8 cellular contexts compared by ENCODE assay signal in genomic region chr14:74251546-74252030, GRCh38. TPM values are rescaled to one million over a fixed set of nuclear protein-coding genes. Genes with fewer than 3 reads are reported as not detected.
A peak's percentile ranks its signal among the peaks of the same experiment; 100 is the strongest.
DNase-seq lines count a peak whose midpoint lies in the region; ATAC-seq and TF ChIP-seq lines count a peak whose summit lies in the region.

No MANE protein-coding gene starts in this region.

- H4K20me1 ChIP-seq in KMS-11 (ENCODE audit: insufficient read depth), result no peaks in the 10 kb centered on the region

- H3K9me3 Mint-ChIP-seq in CD8-positive, alpha-beta T cell, result no peaks in the 10 kb centered on the region
- no peaks in the 10 kb centered on the region for H3K9me3 Mint-ChIP-seq in activated T-helper 1 cell treated with anti-CD3 and anti-CD28 coated beads, Interleukin-12 subunit alpha, Interleukin-12 subunit beta, Interleukin-2, Interleukin-4 antibody, amounts not matched to agents 30 ng/mL and 10 ng/mL and 1 ng/mL, durations not matched to agents 14 hours and 24 hours and 36 hours

- no peaks in the 10 kb centered on the region for H3K27me3 ChIP-seq in CD8-positive, alpha-beta T cell (ENCODE audit: insufficient read depth, low read length)
- H3K27me3 ChIP-seq in KMS-11 (ENCODE audit: insufficient read depth, low read depth), result no peaks in the 10 kb centered on the region

- no peaks in the 10 kb centered on the region for H3K36me3 Mint-ChIP-seq in CD8-positive, alpha-beta T cell
- H3K36me3 Mint-ChIP-seq in activated T-helper 1 cell treated with anti-CD3 and anti-CD28 coated beads, Interleukin-12 subunit alpha, Interleukin-12 subunit beta, Interleukin-2, Interleukin-4 antibody, amounts not matched to agents 30 ng/mL and 10 ng/mL and 1 ng/mL, durations not matched to agents 14 hours and 24 hours and 36 hours (ENCODE audit: low read depth), result no peaks in the 10 kb centered on the region

- peak; percentile 91 for TF ChIP-seq CTCF in CD8-positive, alpha-beta T cell (IDR thresholded peaks at IDR 0.05)
- TF ChIP-seq CTCF in KMS-11 (conservative IDR thresholded peaks at IDR 0.05; ENCODE audit: low read depth, low read length) (peak; percentile 79), fibroblast of the aortic adventitia (IDR thresholded peaks at IDR 0.05; ENCODE audit: insufficient read depth, low read length) (peak; percentile 91)

- H3K79me2 ChIP-seq in KMS-11 (ENCODE audit: insufficient read depth, low read depth), result no peaks in the 10 kb centered on the region

- ATAC-seq in CD8-positive, alpha-beta T cell, result peak; percentile 100
- ATAC-seq in GM21367 (IDR thresholded peaks at IDR 0.05; ENCODE audit: unreplicated experiment), result peak; percentile 65

- H3K27me3 Mint-ChIP-seq in CD8-positive, alpha-beta T cell (ENCODE audit: low read depth), result peaks cover 32% of the 10 kb centered on the region
- H3K27me3 Mint-ChIP-seq in activated T-helper 1 cell treated with anti-CD3 and anti-CD28 coated beads, Interleukin-12 subunit alpha, Interleukin-12 subunit beta, Interleukin-2, Interleukin-4 antibody, amounts not matched to agents 30 ng/mL and 10 ng/mL and 1 ng/mL, durations not matched to agents 14 hours and 24 hours and 36 hours (ENCODE audit: insufficient read depth), result peaks cover 31% of the 10 kb centered on the region

- intact Hi-C loops in CD8-positive, alpha-beta T cell (cut with DNase I, micrococcal nuclease), result loop anchor here (1.0 to 10.0 kb wide), 3 partner anchors 34 to 237 kb away; partner anchors contain the start of genes BBOF1 (in 1 of the 2) and ENTPD5 (in 1 of the 2)
- intact Hi-C loops in activated T-helper 1 cell treated with anti-CD3 and anti-CD28 coated beads, Interleukin-12 subunit alpha, Interleukin-12 subunit beta, Interleukin-2, Interleukin-4 antibody, amounts not matched to agents 30 ng/mL and 10 ng/mL and 1 ng/mL, durations not matched to agents 14 hours and 24 hours and 36 hours (cut with micrococcal nuclease), result loop anchor here (1.0 kb wide), 2 partner anchors 34 to 140 kb away; no protein-coding TSS in a partner anchor

- no peaks in the 10 kb centered on the region for H3K36me3 ChIP-seq in CD8-positive, alpha-beta T cell (ENCODE audit: insufficient read depth, low read length)
- no peaks in the 10 kb centered on the region for H3K36me3 ChIP-seq in KMS-11 (ENCODE audit: insufficient read depth)

- no peak overlapping the region for H3K4me3 ChIP-seq in CD8-positive, alpha-beta T cell (ENCODE audit: low read depth, low read length)
- no peak overlapping the region for H3K4me3 ChIP-seq in KMS-11 (IDR thresholded peaks at IDR 0.05; ENCODE audit: insufficient read depth, low read depth, low read length)
- H3K4me3 ChIP-seq in fibroblast of the aortic adventitia (ENCODE audit: low read depth, low read length), result peak overlapping the region; percentile 53

- peak overlapping the region; percentile 53; the same call in 1 of the 2 replicates for H3K9ac ChIP-seq in KMS-11

- H3K27ac Mint-ChIP-seq in CD8-positive, alpha-beta T cell, result no peak overlapping the region
- no peak overlapping the region for H3K27ac Mint-ChIP-seq in activated T-helper 1 cell treated with anti-CD3 and anti-CD28 coated beads, Interleukin-12 subunit alpha, Interleukin-12 subunit beta, Interleukin-2, Interleukin-4 antibody, amounts not matched to agents 30 ng/mL and 10 ng/mL and 1 ng/mL, durations not matched to agents 14 hours and 24 hours and 36 hours

- CTCF ChIA-PET in CD8-positive, alpha-beta T cell (lab: Charles Lee), result interaction anchor here (0.6 to 3.5 kb wide), 18 partner anchors 9 to 471 kb away, joined by 3 to 16 read pairs (median 3); partner anchors contain the start of gene VSX2

- H3K4me3 Mint-ChIP-seq in CD8-positive, alpha-beta T cell, result peak overlapping the region; percentile 69
- peak overlapping the region; percentile 8 for H3K4me3 Mint-ChIP-seq in activated T-helper 1 cell treated with anti-CD3 and anti-CD28 coated beads, Interleukin-12 subunit alpha, Interleukin-12 subunit beta, Interleukin-2, Interleukin-4 antibody, amounts not matched to agents 30 ng/mL and 10 ng/mL and 1 ng/mL, durations not matched to agents 14 hours and 24 hours and 36 hours

- POLR2A ChIA-PET in CD8-positive, alpha-beta T cell (lab: Charles Lee), result interaction anchor here (0.6 kb wide), 1 partner anchor 140 kb away, joined by 3 read pairs; no protein-coding TSS in a partner anchor

- no peaks in the 10 kb centered on the region for H3K4me1 ChIP-seq in CD8-positive, alpha-beta T cell (ENCODE audit: insufficient read depth, low read length)
- H3K4me1 ChIP-seq in KMS-11 (ENCODE audit: low read depth, poor library complexity, severe bottlenecking), result no peaks in the 10 kb centered on the region

- DNase-seq in CD8-positive, alpha-beta T cell, result peak; percentile 44 to 78 (median 70)
- peak; percentile 88 for DNase-seq in RKO (ENCODE audit: low spot score)
- DNase-seq in activated T-helper 1 cell treated with anti-CD3 and anti-CD28 coated beads, Interleukin-12 subunit alpha, Interleukin-12 subunit beta, Interleukin-2, Interleukin-4 antibody, amounts not matched to agents 30 ng/mL and 10 ng/mL and 1 ng/mL, durations not matched to agents 14 hours and 24 hours and 36 hours (ENCODE audit: low spot score), result peak; percentile 59
- peak; percentile 84 for DNase-seq in fibroblast of the aortic adventitia (ENCODE audit: low read depth)
- peak in 54 of 56 donors; percentile 14 to 89 (median 63) for DNase-seq in nucleus accumbens (lab: John Stamatoyannopoulos, UW)
- DNase-seq in stromal cell of bone marrow (ENCODE audit: low read depth), result peak; percentile 45

- peak overlapping the region; percentile 51 for H3K4me2 ChIP-seq in KMS-11

- no peak overlapping the region for H3K27ac ChIP-seq in CD8-positive, alpha-beta T cell (ENCODE audit: low read depth, low read length)
- no peak overlapping the region for H3K27ac ChIP-seq in KMS-11

- peak overlapping the region; percentile 98 for H2AFZ ChIP-seq in KMS-11 (ENCODE audit: low read depth)

- peaks cover 6% of the 10 kb centered on the region for H3K4me1 Mint-ChIP-seq in CD8-positive, alpha-beta T cell (ENCODE audit: low read depth)
- H3K4me1 Mint-ChIP-seq in activated T-helper 1 cell treated with anti-CD3 and anti-CD28 coated beads, Interleukin-12 subunit alpha, Interleukin-12 subunit beta, Interleukin-2, Interleukin-4 antibody, amounts not matched to agents 30 ng/mL and 10 ng/mL and 1 ng/mL, durations not matched to agents 14 hours and 24 hours and 36 hours (ENCODE audit: low read depth), result peaks cover 7% of the 10 kb centered on the region

- no peaks in the 10 kb centered on the region for H3K9me3 ChIP-seq in CD8-positive, alpha-beta T cell (ENCODE audit: low read length)

RNA-seq across cellular contexts. Expression of gene VSX2, which starts 12.3 kb away (rescaled TPM):
- not detected for total RNA-seq in CD8-positive, alpha-beta T cell
- not detected in 2 replicates for total RNA-seq in activated T-helper 1 cell treated with anti-CD3 and anti-CD28 coated beads, Interleukin-12 subunit alpha, Interleukin-12 subunit beta, Interleukin-2, Interleukin-4 antibody, amounts not matched to agents 30 ng/mL and 10 ng/mL and 1 ng/mL, durations not matched to agents 14 hours and 24 hours and 36 hours
- not detected in 2 replicates for total RNA-seq in fibroblast of the aortic adventitia (ENCODE audit: low replicate concordance)

RNA-seq across cellular contexts. Expression of gene ABCD4, which starts 51.1 kb away (rescaled TPM):
- 10 to 100 TPM; 67.5 to 76.9 TPM for total RNA-seq in CD8-positive, alpha-beta T cell
- total RNA-seq in activated T-helper 1 cell treated with anti-CD3 and anti-CD28 coated beads, Interleukin-12 subunit alpha, Interleukin-12 subunit beta, Interleukin-2, Interleukin-4 antibody, amounts not matched to agents 30 ng/mL and 10 ng/mL and 1 ng/mL, durations not matched to agents 14 hours and 24 hours and 36 hours, result 38.8 and 44.4 TPM in 2 replicates
- 28.2 and 48.5 TPM in 2 replicates for total RNA-seq in fibroblast of the aortic adventitia (ENCODE audit: low replicate concordance)
